ENCODE assay signal across 17 cellular contexts in the genomic region with DNA sequence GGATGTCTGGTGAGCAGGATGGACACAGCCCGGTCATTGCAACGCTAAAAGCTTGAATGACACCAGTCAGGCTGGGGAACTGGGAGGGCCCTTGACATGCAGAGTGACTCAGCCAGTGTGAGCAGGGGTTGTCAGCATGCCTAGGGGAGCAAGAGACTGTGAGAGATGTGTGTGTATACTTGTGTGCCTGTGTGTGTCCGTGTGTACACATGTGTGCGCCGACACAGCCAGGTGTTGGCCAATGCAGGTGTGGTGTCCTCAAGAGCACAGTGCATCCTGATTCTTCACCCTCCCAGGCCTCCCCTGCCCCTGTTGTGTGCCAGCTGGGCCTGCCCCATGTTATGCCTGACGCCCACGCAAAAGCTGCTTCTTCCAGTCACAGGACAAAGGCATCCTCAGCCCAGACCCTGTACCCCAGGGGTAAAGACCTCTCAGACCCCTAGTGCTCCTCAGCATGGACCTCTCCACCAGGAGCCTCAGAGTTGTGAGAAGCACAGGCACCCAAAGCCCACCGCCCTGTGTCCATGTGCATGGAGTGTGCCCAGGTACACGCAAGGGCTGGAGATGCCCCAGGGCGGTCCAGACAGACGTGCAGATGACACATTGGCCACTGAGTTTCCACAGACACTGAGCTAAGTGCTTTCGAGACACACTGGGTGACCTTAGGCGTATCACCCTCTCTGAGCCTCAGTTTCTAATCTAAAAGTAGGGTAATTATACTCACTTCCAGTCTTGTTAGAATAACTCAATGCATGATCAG. TPM values are rescaled to one million over a fixed set of nuclear protein-coding genes. Genes with fewer than 3 reads are reported as not detected.
DNase-seq lines count a peak whose midpoint lies in the region; ATAC-seq, FAIRE-seq and TF ChIP-seq lines count a peak whose summit lies in the region.
"Had no signal": no experiment of that assay in that cellular context is flagged by ENCODE, and none has a peak within 500 bp of the region (broad histone marks: within the 10 kb centered on the region; RNA-seq: fewer than 3 reads in every experiment).

No MANE protein-coding gene starts in this region.

- H3K36me3 ChIP-seq in bronchial epithelial cell (ENCODE audit: control insufficient read depth, insufficient read depth, low read length) (no peaks in the 10 kb centered on the region), neuronal stem cell (replicated peaks in 1 of 2; ENCODE audit: control insufficient read depth in 2 of 2, insufficient read depth in 2 of 2, low read length in 2 of 2) (no peaks in the 10 kb centered on the region)
- H3K36me3 ChIP-seq: HAP-1, prostate gland had no signal

- H3K23ac ChIP-seq in neuronal stem cell (ENCODE audit: low read depth, low read length, poor library complexity): no peak overlapping the region

- peaks cover 0 to 3% of the 10 kb centered on the region in 2 donors for H3K9me3 ChIP-seq in neuronal stem cell (replicated peaks in 1 of 2; ENCODE audit: control insufficient read depth in 2 of 2, insufficient read depth in 1 of 2, low read depth in 1 of 2, low read length in 2 of 2)
- H3K9me3 ChIP-seq: HAP-1, prostate gland had no signal

- H3K27ac ChIP-seq in neuronal stem cell (replicated peaks; ENCODE audit: low read length): no peak overlapping the region
- H3K27ac ChIP-seq: prostate gland had no signal

- no peaks in the 10 kb centered on the region for H3K27me3 Mint-ChIP-seq in activated CD4-positive, alpha-beta T cell treated with anti-CD3 and anti-CD28 coated beads, Interleukin-2, amount 10 ng/mL, durations not matched to agents 7 days and 5 days
- H3K27me3 Mint-ChIP-seq: stimulated activated naive CD8-positive, alpha-beta T cell treated with anti-CD3 and anti-CD28 coated beads, Interleukin-15, Interleukin-2, amounts not matched to agents 100 ng/mL and 50 ng/mL, for 24 hours had no signal

- no peak overlapping the region for H3K27ac Mint-ChIP-seq in activated CD4-positive, alpha-beta T cell treated with anti-CD3 and anti-CD28 coated beads, Interleukin-2, amount 10 ng/mL, durations not matched to agents 7 days and 5 days
- H3K27ac Mint-ChIP-seq: IgD-negative memory B cell had no signal

- no peak overlapping the region for H3K4me2 ChIP-seq in neuronal stem cell (ENCODE audit: insufficient read depth, low read length, poor library complexity, severe bottlenecking)

- no peak overlapping the region for H4K8ac ChIP-seq in neuronal stem cell (ENCODE audit: low read depth, low read length)

- TF ChIP-seq CTCF in bronchial epithelial cell (IDR thresholded peaks at IDR 0.05; ENCODE audit: insufficient read depth, low read length, severe bottlenecking): no peak

- no peak overlapping the region for H2BK5ac ChIP-seq in neuronal stem cell (ENCODE audit: low read length)

- no peak overlapping the region for H4K91ac ChIP-seq in neuronal stem cell (ENCODE audit: low read depth, low read length, poor library complexity)

- H2BK12ac ChIP-seq in neuronal stem cell (ENCODE audit: low read length): no peak overlapping the region

- peaks cover 12% of the 10 kb centered on the region in 2 donors for H3K4me1 ChIP-seq in neuronal stem cell (ENCODE audit: control insufficient read depth in 2 of 2, insufficient read depth in 1 of 2, low read depth in 1 of 2, low read length in 2 of 2)

- no peak overlapping the region for H2AK5ac ChIP-seq in neuronal stem cell (ENCODE audit: low read depth, low read length)

- peaks cover under 1% of the 10 kb centered on the region for H3K36me3 Mint-ChIP-seq in activated CD4-positive, alpha-beta T cell treated with anti-CD3 and anti-CD28 coated beads, Interleukin-2, amount 10 ng/mL, durations not matched to agents 7 days and 5 days (ENCODE audit: low read depth)
- H3K36me3 Mint-ChIP-seq: mesothelial cell of epicardium had no signal

- H2AFZ ChIP-seq in neuronal stem cell (ENCODE audit: low read length): peak overlapping the region; percentile 8

- ATAC-seq in GM19351 (IDR thresholded peaks at IDR 0.05; ENCODE audit: unreplicated experiment): no peak

- peak overlapping the region; percentile 40 for H3K18ac ChIP-seq in neuronal stem cell (ENCODE audit: low read length)

- POLR2A ChIA-PET in activated CD4-positive, alpha-beta T cell treated with anti-CD3 and anti-CD28 coated beads, Interleukin-2, amount 10 ng/mL, durations not matched to agents 7 days and 5 days (lab: Charles Lee): no interaction called here

- CTCF ChIA-PET in activated CD4-positive, alpha-beta T cell treated with anti-CD3 and anti-CD28 coated beads, Interleukin-2, amount 10 ng/mL, durations not matched to agents 7 days and 5 days (lab: Charles Lee): interaction anchor here (0.7 to 1.9 kb wide), 6 partner anchors 9 to 49 kb away, joined by 3 to 8 read pairs (median 3); no protein-coding TSS in a partner anchor

- H3K4ac ChIP-seq in neuronal stem cell (ENCODE audit: low read length): no peak overlapping the region

- WGBS in neuronal stem cell (ENCODE audit: extremely low coverage in 2 of 2, insufficient read length in 2 of 2, insufficient replicate concordance in 1 of 2), 2 donors: no CpG with 5 or more reads among the region's 13 CpGs

- no peaks in the 10 kb centered on the region for H3K9me3 Mint-ChIP-seq in activated CD4-positive, alpha-beta T cell treated with anti-CD3 and anti-CD28 coated beads, Interleukin-2, amount 10 ng/mL, durations not matched to agents 7 days and 5 days
- H3K9me3 Mint-ChIP-seq: IgD-negative memory B cell; mesothelial cell of epicardium; stimulated activated naive CD8-positive, alpha-beta T cell treated with anti-CD3 and anti-CD28 coated beads, Interleukin-15, Interleukin-2, amounts not matched to agents 100 ng/mL and 50 ng/mL, for 24 hours had no signal

- FAIRE-seq in bronchial epithelial cell (lab: Jason Lieb, UNC): no peak

- TF ChIP-seq RAD21 in Ishikawa (IDR thresholded peaks at IDR 0.05; ENCODE audit: low read depth): no peak

- no peak for TF ChIP-seq EP300 in Ishikawa (IDR thresholded peaks at IDR 0.05; ENCODE audit: borderline replicate concordance)

- H3K9ac ChIP-seq in neuronal stem cell (ENCODE audit: low read depth, low read length, poor library complexity): no peak overlapping the region

- H3K4me1 Mint-ChIP-seq in activated CD4-positive, alpha-beta T cell treated with anti-CD3 and anti-CD28 coated beads, Interleukin-2, amount 10 ng/mL, durations not matched to agents 7 days and 5 days: peaks cover 39% of the 10 kb centered on the region

- no peak overlapping the region for H3K14ac ChIP-seq in neuronal stem cell (ENCODE audit: low read length)

- H2BK15ac ChIP-seq in neuronal stem cell (ENCODE audit: low read length): peak overlapping the region; percentile 35

- H3K4me3 ChIP-seq in bronchial epithelial cell (ENCODE audit: low read depth, low read length): no peak overlapping the region
- peak overlapping the region in 1 of 2 donors; percentile 64 for H3K4me3 ChIP-seq in neuronal stem cell (ENCODE audit: low read length in 2 of 2)
- H3K4me3 ChIP-seq: HAP-1, prostate gland had no signal

- no peak overlapping the region for H2BK120ac ChIP-seq in neuronal stem cell (ENCODE audit: low read depth, low read length)

- H3K27me3 ChIP-seq in bronchial epithelial cell (ENCODE audit: control insufficient read depth, insufficient read depth, low read length): no peaks in the 10 kb centered on the region
- H3K27me3 ChIP-seq in neuronal stem cell (ENCODE audit: control insufficient read depth in 3 of 3, insufficient read depth in 3 of 3, low read depth in 1 of 3, low read length in 3 of 3): peaks cover 0 to 3% (median 0%) of the 10 kb centered on the region in 3 experiments

- H3K79me1 ChIP-seq in neuronal stem cell (ENCODE audit: low read depth, low read length): no peaks in the 10 kb centered on the region

- peak; percentile 70 for DNase-seq in DMS53 (lab: John Stamatoyannopoulos, UW)
- DNase-seq in bronchial epithelial cell (ENCODE audit: low read depth): peak; percentile 72
- no peak for DNase-seq in neuronal stem cell (ENCODE audit: low spot score)
- DNase-seq in KG1 (lab: John Stamatoyannopoulos, UW): no peak
- no peak for DNase-seq in activated CD4-positive, alpha-beta T cell treated with anti-CD3 and anti-CD28 coated beads, Interleukin-2, amount 10 ng/mL, durations not matched to agents 7 days and 5 days
- DNase-seq: activated CD8-positive, alpha-beta memory T cell treated with anti-CD3 and anti-CD28 coated beads, Interleukin-2, amount 50 U/mL, for 48 hours; effector CD8-positive, alpha-beta T cell; RPMI8226; stimulated activated CD4-positive, alpha-beta T cell treated with anti-CD3 and anti-CD28 coated beads, Interleukin-4, amount 100 ng/mL, for 1 hour; T1000 had no signal

- no peak overlapping the region for H3K4me3 Mint-ChIP-seq in activated CD4-positive, alpha-beta T cell treated with anti-CD3 and anti-CD28 coated beads, Interleukin-2, amount 10 ng/mL, durations not matched to agents 7 days and 5 days
- H3K4me3 Mint-ChIP-seq: IgD-negative memory B cell; mesothelial cell of epicardium; stimulated activated naive CD8-positive, alpha-beta T cell treated with anti-CD3 and anti-CD28 coated beads, Interleukin-15, Interleukin-2, amounts not matched to agents 100 ng/mL and 50 ng/mL, for 24 hours had no signal

TF ChIP-seq in Ishikawa, 13 proteins besides CTCF, POLR2A, EP300 and RAD21 (continues in another document):
- TF ChIP-seq, protein P1, sequence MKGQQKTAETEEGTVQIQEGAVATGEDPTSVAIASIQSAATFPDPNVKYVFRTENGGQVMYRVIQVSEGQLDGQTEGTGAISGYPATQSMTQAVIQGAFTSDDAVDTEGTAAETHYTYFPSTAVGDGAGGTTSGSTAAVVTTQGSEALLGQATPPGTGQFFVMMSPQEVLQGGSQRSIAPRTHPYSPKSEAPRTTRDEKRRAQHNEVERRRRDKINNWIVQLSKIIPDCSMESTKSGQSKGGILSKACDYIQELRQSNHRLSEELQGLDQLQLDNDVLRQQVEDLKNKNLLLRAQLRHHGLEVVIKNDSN (IDR thresholded peaks at IDR 0.05): no peak

RNA-seq across cellular contexts. Expression of a gene that starts 16.6 kb away (rescaled TPM):
- 2.1 and 4.4 TPM in 2 replicates for total RNA-seq in bronchial epithelial cell
- polyA plus RNA-seq in neuronal stem cell (2013, experiment 1 of 2): 27.7 TPM
- polyA plus RNA-seq in neuronal stem cell (2013, experiment 2 of 2): 26.1 TPM
- 1 to 10 TPM in 1 of 2 experiments, under 1 TPM in 1; 0.87 to 1.2 TPM for total RNA-seq in activated CD4-positive, alpha-beta T cell treated with anti-CD3 and anti-CD28 coated beads, Interleukin-2, amount 10 ng/mL, durations not matched to agents 7 days and 5 days

RNA-seq across cellular contexts. Expression of a gene that starts 17.1 kb away (rescaled TPM):
- total RNA-seq in bronchial epithelial cell: 432 and 548 TPM in 2 replicates
- 5.1 TPM for polyA plus RNA-seq in neuronal stem cell (2013, experiment 1 of 2)
- 4.6 TPM for polyA plus RNA-seq in neuronal stem cell (2013, experiment 2 of 2)
- total RNA-seq in activated CD4-positive, alpha-beta T cell treated with anti-CD3 and anti-CD28 coated beads, Interleukin-2, amount 10 ng/mL, durations not matched to agents 7 days and 5 days: 10 to 100 TPM; 16.0 to 18.8 TPM

RNA-seq across cellular contexts. Expression of a gene that starts 38.1 kb away (rescaled TPM):
- total RNA-seq in bronchial epithelial cell: 0.90 and 3.4 TPM in 2 replicates
- polyA plus RNA-seq in neuronal stem cell (2013, experiment 1 of 2): 52.4 TPM
- polyA plus RNA-seq in neuronal stem cell (2013, experiment 2 of 2): 51.5 TPM
- total RNA-seq in activated CD4-positive, alpha-beta T cell treated with anti-CD3 and anti-CD28 coated beads, Interleukin-2, amount 10 ng/mL, durations not matched to agents 7 days and 5 days: 1 to 10 TPM; 5.6 to 6.0 TPM

RNA-seq across cellular contexts. Expression of a gene that starts 44.6 kb away (rescaled TPM):
- 178 and 202 TPM in 2 replicates for total RNA-seq in bronchial epithelial cell
- polyA plus RNA-seq in neuronal stem cell (2013, experiment 1 of 2): 33.0 TPM
- 31.6 TPM for polyA plus RNA-seq in neuronal stem cell (2013, experiment 2 of 2)
- 100 to 1,000 TPM; 135 to 155 TPM for total RNA-seq in activated CD4-positive, alpha-beta T cell treated with anti-CD3 and anti-CD28 coated beads, Interleukin-2, amount 10 ng/mL, durations not matched to agents 7 days and 5 days

Comparison
In these comparisons a context has a peak if more than half of its experiments do, and no peak if none do; other contexts are left out.
1. DNase-seq: peak in DMS53 (single experiment) and bronchial epithelial cell (single experiment); none in neuronal stem cell (single experiment), KG1 (single experiment) and activated CD4-positive, alpha-beta T cell treated with anti-CD3 and anti-CD28 coated beads, Interleukin-2, amount 10 ng/mL, durations not matched to agents 7 days and 5 days (single experiment).
2. RNA of a gene that starts 17.1 kb away (total RNA-seq): 432 to 548 TPM in bronchial epithelial cell; 16.0 to 18.8 TPM in activated CD4-positive, alpha-beta T cell treated with anti-CD3 and anti-CD28 coated beads, Interleukin-2, amount 10 ng/mL, durations not matched to agents 7 days and 5 days; every median in the first group is over 10 times any median in the second.